Comparison of ENCODE assay signal across 19 cellular contexts in the genomic region with DNA sequence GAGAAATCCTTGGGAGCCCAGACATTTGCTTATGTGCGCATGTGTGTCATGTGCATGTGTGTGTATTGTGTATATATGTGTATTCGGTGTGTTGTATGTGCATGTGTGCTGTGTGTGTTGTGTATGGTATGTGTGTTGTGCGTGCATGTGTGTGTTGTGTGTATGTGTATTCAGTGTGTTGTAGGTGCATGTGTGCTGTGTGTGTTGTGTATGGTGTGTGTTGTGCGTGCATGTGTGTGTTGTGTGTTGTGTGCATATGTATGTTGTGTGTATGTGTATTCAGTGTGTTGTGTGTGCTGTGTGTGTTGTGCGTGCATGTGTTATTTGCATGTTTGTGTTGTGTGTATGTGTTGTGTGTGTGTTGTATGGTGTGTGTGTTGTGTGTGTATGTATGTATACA.
A peak's percentile ranks its signal among the peaks of the same experiment; 100 is the strongest.
DNase-seq lines count a peak whose midpoint lies in the region; ATAC-seq, FAIRE-seq and TF ChIP-seq lines count a peak whose summit lies in the region.
"Had no signal": no experiment of that assay in that cellular context is flagged by ENCODE, and none has a peak within 500 bp of the region (broad histone marks: within the 10 kb centered on the region; RNA-seq: fewer than 3 reads in every experiment).

No MANE protein-coding gene starts in this region.

- no peak for ATAC-seq in GM12878
- no peak for ATAC-seq in activated CD4-positive, CD25-positive, alpha-beta regulatory T cell treated with anti-CD3 and anti-CD28 coated beads, Interleukin-2, amount 50 U/mL, for 24 hours

- no peaks in the 10 kb centered on the region for H4K20me1 ChIP-seq in GM12878 (ENCODE audit: control insufficient read depth, insufficient read depth)

- FAIRE-seq in GM12878 (lab: Jason Lieb, UNC) (no peak), urothelium cell line (lab: Jason Lieb, UNC) (peak; percentile 100)
- FAIRE-seq: GM18507, H54 had no signal

- 72% methylated on average over 5 of the region's 5 CpGs for WGBS in GM12878 (ENCODE audit: insufficient coverage, insufficient replicate concordance, low lambda C conversion rate, missing lambda C conversion rate)
- WGBS in mesenchymal stem cell, result 98% methylated on average over 5 of the region's 5 CpGs

- no peak overlapping the region for H2BK5ac ChIP-seq in mesenchymal stem cell (ENCODE audit: low read depth, low read length, poor library complexity, severe bottlenecking)

- CTCF ChIA-PET in GM12878 (lab: Yijun Ruan, JAX), result no interaction called here

- peaks cover 35% of the 10 kb centered on the region for H3K79me1 ChIP-seq in mesenchymal stem cell (replicated peaks; ENCODE audit: low read length, poor library complexity, severe bottlenecking)

- H3K36me3 ChIP-seq in GM12878 (ENCODE audit: control insufficient read depth in 2 of 2, insufficient read depth in 2 of 2, low read length in 1 of 2) (no peaks in the 10 kb centered on the region), mesenchymal stem cell (ENCODE audit: control insufficient read depth in 1 of 2, insufficient read depth in 2 of 2, low read depth in 1 of 2, low read length in 2 of 2) (no peaks in the 10 kb centered on the region)

- TF ChIP-seq EP300 in GM12878 (IDR thresholded peaks at IDR 0.05; ENCODE audit: borderline replicate concordance in 1 of 2, control insufficient read depth in 1 of 2, low read depth in 2 of 2, low read length in 2 of 2), result no peak

- H3K4me2 ChIP-seq in GM12878 (ENCODE audit: control insufficient read depth, insufficient read depth) (no peak overlapping the region), mesenchymal stem cell (ENCODE audit: low read length, poor library complexity, severe bottlenecking) (no peak overlapping the region)

- TF ChIP-seq POLR2A in GM12878 (IDR thresholded peaks at IDR 0.05; ENCODE audit: low read depth, low read length), result no peak

- intact Hi-C loops in GM12878 (cut with micrococcal nuclease; ENCODE audit: unreplicated experiment) (no loop called here), dorsolateral prefrontal cortex (cut with DNase I) (no loop called here)

- H3K4me1 ChIP-seq in GM12878 (ENCODE audit: control insufficient read depth, insufficient read depth, low read length) (no peaks in the 10 kb centered on the region; the same call in 1 of the 2 replicates), mesenchymal stem cell (ENCODE audit: control insufficient read depth, insufficient read depth, low read depth, low read length) (peaks cover 19% of the 10 kb centered on the region)
- H3K4me1 ChIP-seq: Caco-2 had no signal

- no peak overlapping the region for H3K27ac ChIP-seq in GM12878 (ENCODE audit: control insufficient read depth, insufficient read depth)
- H3K27ac ChIP-seq in mesenchymal stem cell (ENCODE audit: low read length, poor library complexity, severe bottlenecking), result no peak overlapping the region
- no peak overlapping the region for H3K27ac ChIP-seq in dorsolateral prefrontal cortex
- H3K27ac ChIP-seq: 22Rv1, SK-N-MC had no signal

- H3K9me3 ChIP-seq in GM12878 (replicated peaks; ENCODE audit: control insufficient read depth, insufficient read depth, low read length), result no peaks in the 10 kb centered on the region
- no peaks in the 10 kb centered on the region for H3K9me3 ChIP-seq in mesenchymal stem cell (ENCODE audit: control insufficient read depth, low read length)
- H3K9me3 ChIP-seq: Caco-2 had no signal

- no peaks in the 10 kb centered on the region for H3K79me2 ChIP-seq in GM12878 (ENCODE audit: control insufficient read depth, insufficient read depth, low read length)

- H3K27me3 ChIP-seq in GM12878 (replicated peaks in 1 of 2; ENCODE audit: control insufficient read depth in 2 of 2, insufficient read depth in 2 of 2, low read length in 1 of 2) (no peaks in the 10 kb centered on the region), mesenchymal stem cell (ENCODE audit: control insufficient read depth in 1 of 2, insufficient read depth in 1 of 2, low read length in 2 of 2) (peaks cover 0 to 12% of the 10 kb centered on the region in 2 experiments), dorsolateral prefrontal cortex (no peaks in the 10 kb centered on the region)

- H4K8ac ChIP-seq in mesenchymal stem cell (ENCODE audit: low read length), result peak overlapping the region; percentile 57

- no TSS peak for BruUV-seq in GM12878 (replicated peaks; lab: Mats Ljungman, UMichigan)

- H3K9ac ChIP-seq in GM12878 (ENCODE audit: control insufficient read depth, insufficient read depth, low read length), result no peak overlapping the region
- no peak overlapping the region for H3K9ac ChIP-seq in mesenchymal stem cell (ENCODE audit: low read length)

- SMC1A ChIA-PET in GM12878 (lab: Charles Lee; ENCODE audit: uncharacterized antibody, unreplicated experiment), result interaction anchor here (1.0 kb wide), 1 partner anchor 9 kb away, joined by 3 read pairs; no protein-coding TSS in a partner anchor

- no peak overlapping the region for H2BK120ac ChIP-seq in mesenchymal stem cell (ENCODE audit: low read depth, low read length)

- RAD21 ChIA-PET in GM12878 (lab: Charles Lee; ENCODE audit: unreplicated experiment), result no interaction called here

- H2BK15ac ChIP-seq in mesenchymal stem cell (ENCODE audit: low read depth, poor library complexity, severe bottlenecking), result no peak overlapping the region

- H2BK12ac ChIP-seq in mesenchymal stem cell (ENCODE audit: low read length in 2 of 2), result no peak overlapping the region

- H3K4me3 ChIP-seq in GM12878 (no peak overlapping the region), mesenchymal stem cell (ENCODE audit: insufficient read depth in 1 of 2, low read depth in 1 of 2, low read length in 2 of 2) (no peak overlapping the region), dorsolateral prefrontal cortex (no peak overlapping the region)
- H3K4me3 ChIP-seq: SK-N-MC had no signal

- no peak overlapping the region for H2AK5ac ChIP-seq in mesenchymal stem cell (ENCODE audit: low read length, severe bottlenecking)

- H4K91ac ChIP-seq in mesenchymal stem cell (ENCODE audit: low read length), result peak overlapping the region; percentile 81

- peak overlapping the region in 1 of 2 experiments; percentile 85 for H3K14ac ChIP-seq in mesenchymal stem cell (ENCODE audit: low read length in 2 of 2)

- POLR2A ChIA-PET in GM12878 (lab: Charles Lee), result no interaction called here

- no peak overlapping the region for H3K4ac ChIP-seq in mesenchymal stem cell (ENCODE audit: low read depth in 1 of 2, low read length in 2 of 2)

- H2AFZ ChIP-seq in GM12878 (ENCODE audit: control insufficient read depth, low read depth, low read length), result no peak overlapping the region
- H2AFZ ChIP-seq in mesenchymal stem cell (ENCODE audit: low read depth, low read length), result no peak overlapping the region

- TF ChIP-seq RAD21 in GM12878 (IDR thresholded peaks at IDR 0.05; ENCODE audit: insufficient read depth, low read depth, low read length), result no peak

- TF ChIP-seq CTCF in GM12878 (IDR thresholded peaks at IDR 0.05 in 2 of 3, conservative IDR thresholded peaks at IDR 0.05 in 1 of 3; ENCODE audit: control insufficient read depth in 2 of 3, extremely low read depth in 1 of 3, insufficient read depth in 1 of 3, low read depth in 3 of 3, low read length in 3 of 3) (no peak), dorsolateral prefrontal cortex (IDR thresholded peaks at IDR 0.05 in 54 of 56, conservative IDR thresholded peaks at IDR 0.05 in 2 of 56; ENCODE audit: low read depth in 1 of 56, partially characterized antibody in 56 of 56) (no peak)

- peak overlapping the region in 1 of 2 experiments; percentile 27 for H3K23ac ChIP-seq in mesenchymal stem cell (ENCODE audit: low read length in 2 of 2)

- DNase-seq in activated effector memory CD4-positive, alpha-beta T cell treated with anti-CD3 and anti-CD28 coated beads, Interleukin-2, amount 50 U/mL, for 16 hours, result peak; percentile 25
- DNase-seq in activated effector memory CD4-positive, alpha-beta T cell treated with Interleukin-2 at 50 U/mL for 16 hours, result no peak
- DNase-seq in GM12878 (ENCODE audit: low read depth, low spot score), result no peak
- no peak for DNase-seq in mesenchymal stem cell
- no peak for DNase-seq in urothelium cell line (ENCODE audit: low spot score)
- no peak for DNase-seq in dorsolateral prefrontal cortex
- no peak for DNase-seq in stimulated activated CD4-positive, alpha-beta T cell treated with anti-CD3 and anti-CD28 coated beads, Interleukin-2, amount 100 ng/mL, for 48 hours
- DNase-seq: AML-193, Caco-2, GF-D8, NCI-H1092 treated with DMSO at 0.1 percent for 48 hours, NCI-H2081 treated with DMSO at 0.1 percent for 48 hours, NCI-H446 treated with DMSO at 0.1 percent for 48 hours, SHP77 had no signal

- H3K18ac ChIP-seq in mesenchymal stem cell (ENCODE audit: low read depth in 1 of 2, low read length in 2 of 2), result peak overlapping the region; percentile 3 to 25

- in situ Hi-C loops in GM12878 (cut with MboI), result no loop called here

TF ChIP-seq in GM12878, 131 proteins besides CTCF, POLR2A, EP300 and RAD21 (continues in another document):
- TF ChIP-seq FOS (IDR thresholded peaks at IDR 0.05; ENCODE audit: borderline replicate concordance, extremely low read depth, insufficient read length) (no peak), NR2C1 (IDR thresholded peaks at IDR 0.05) (no peak), SRF (IDR thresholded peaks at IDR 0.05; ENCODE audit: low read depth in 2 of 2, low read length in 2 of 2) (no peak), PML (IDR thresholded peaks at IDR 0.05; ENCODE audit: low read length) (no peak), E2F4 (IDR thresholded peaks at IDR 0.05; ENCODE audit: low read depth, low read length) (no peak), FOXM1 (IDR thresholded peaks at IDR 0.05; ENCODE audit: low read depth, low read length) (no peak), BMI1 (IDR thresholded peaks at IDR 0.05; ENCODE audit: borderline replicate concordance) (no peak), GABPA (IDR thresholded peaks at IDR 0.05; ENCODE audit: low read depth) (no peak), POU2F2 (IDR thresholded peaks at IDR 0.05; ENCODE audit: borderline replicate concordance, low read depth, low read length) (no peak), ZSCAN29 (IDR thresholded peaks at IDR 0.05) (no peak)
- TF ChIP-seq, protein P1, sequence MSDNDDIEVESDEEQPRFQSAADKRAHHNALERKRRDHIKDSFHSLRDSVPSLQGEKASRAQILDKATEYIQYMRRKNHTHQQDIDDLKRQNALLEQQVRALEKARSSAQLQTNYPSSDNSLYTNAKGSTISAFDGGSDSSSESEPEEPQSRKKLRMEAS (IDR thresholded peaks at IDR 0.05; ENCODE audit: low read depth, low read length), result no peak
